Comparison of ENCODE assay signal across 1 cellular context in the genomic region with DNA sequence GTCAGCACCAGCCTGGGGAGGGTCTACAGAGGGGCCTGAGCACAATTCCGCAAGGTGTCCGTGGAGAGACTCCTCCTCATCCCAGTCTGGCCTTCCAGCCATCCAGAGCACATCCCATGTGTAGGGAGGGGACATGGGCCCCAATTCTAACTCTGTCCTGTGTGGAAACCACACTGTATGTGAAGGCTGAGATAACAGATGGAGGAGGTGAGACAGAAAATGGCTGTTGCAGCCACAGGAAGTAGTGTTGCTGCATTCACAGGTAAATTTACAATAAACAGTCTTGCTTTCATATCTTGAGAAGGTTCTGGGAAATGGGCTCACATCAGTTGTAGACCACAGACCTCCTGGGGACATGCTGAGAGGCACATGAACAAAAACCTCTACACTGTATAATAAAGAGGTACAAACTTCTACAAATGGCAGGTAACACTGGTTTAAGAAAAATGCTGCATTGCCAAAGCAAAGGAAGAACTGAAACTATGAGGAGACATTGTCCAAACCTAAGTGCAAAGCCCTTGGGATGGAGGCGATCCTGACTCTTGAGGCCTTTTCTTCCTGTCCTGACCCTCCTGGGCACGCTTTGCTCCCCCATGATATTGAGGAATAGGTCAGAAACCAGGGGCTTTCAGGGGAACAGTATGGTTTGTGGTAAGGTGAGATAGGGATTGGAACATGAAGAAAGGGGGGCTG.
TF ChIP-seq lines count a peak whose summit lies in the region.

No MANE protein-coding gene starts in this region.

TF ChIP-seq in GM12878, 131 proteins besides CTCF, POLR2A, EP300 and RAD21 (continued from another document):
- TF ChIP-seq, protein P1, sequence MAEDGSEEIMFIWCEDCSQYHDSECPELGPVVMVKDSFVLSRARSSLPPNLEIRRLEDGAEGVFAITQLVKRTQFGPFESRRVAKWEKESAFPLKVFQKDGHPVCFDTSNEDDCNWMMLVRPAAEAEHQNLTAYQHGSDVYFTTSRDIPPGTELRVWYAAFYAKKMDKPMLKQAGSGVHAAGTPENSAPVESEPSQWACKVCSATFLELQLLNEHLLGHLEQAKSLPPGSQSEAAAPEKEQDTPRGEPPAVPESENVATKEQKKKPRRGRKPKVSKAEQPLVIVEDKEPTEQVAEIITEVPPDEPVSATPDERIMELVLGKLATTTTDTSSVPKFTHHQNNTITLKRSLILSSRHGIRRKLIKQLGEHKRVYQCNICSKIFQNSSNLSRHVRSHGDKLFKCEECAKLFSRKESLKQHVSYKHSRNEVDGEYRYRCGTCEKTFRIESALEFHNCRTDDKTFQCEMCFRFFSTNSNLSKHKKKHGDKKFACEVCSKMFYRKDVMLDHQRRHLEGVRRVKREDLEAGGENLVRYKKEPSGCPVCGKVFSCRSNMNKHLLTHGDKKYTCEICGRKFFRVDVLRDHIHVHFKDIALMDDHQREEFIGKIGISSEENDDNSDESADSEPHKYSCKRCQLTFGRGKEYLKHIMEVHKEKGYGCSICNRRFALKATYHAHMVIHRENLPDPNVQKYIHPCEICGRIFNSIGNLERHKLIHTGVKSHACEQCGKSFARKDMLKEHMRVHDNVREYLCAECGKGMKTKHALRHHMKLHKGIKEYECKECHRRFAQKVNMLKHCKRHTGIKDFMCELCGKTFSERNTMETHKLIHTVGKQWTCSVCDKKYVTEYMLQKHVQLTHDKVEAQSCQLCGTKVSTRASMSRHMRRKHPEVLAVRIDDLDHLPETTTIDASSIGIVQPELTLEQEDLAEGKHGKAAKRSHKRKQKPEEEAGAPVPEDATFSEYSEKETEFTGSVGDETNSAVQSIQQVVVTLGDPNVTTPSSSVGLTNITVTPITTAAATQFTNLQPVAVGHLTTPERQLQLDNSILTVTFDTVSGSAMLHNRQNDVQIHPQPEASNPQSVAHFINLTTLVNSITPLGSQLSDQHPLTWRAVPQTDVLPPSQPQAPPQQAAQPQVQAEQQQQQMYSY (CRISPR knock-in tag; IDR thresholded peaks at IDR 0.05): no peak
